ENCODE assay signal across 23 cellular contexts in genomic region chr7:22397981-22398380, GRCh38. TPM values are rescaled to one million over a fixed set of nuclear protein-coding genes. Genes with fewer than 3 reads are reported as not detected.
DNase-seq lines count a peak whose midpoint lies in the region; ATAC-seq, FAIRE-seq and TF ChIP-seq lines count a peak whose summit lies in the region.
"Had no signal": no experiment of that assay in that cellular context is flagged by ENCODE, and none has a peak within 500 bp of the region (broad histone marks: within the 10 kb centered on the region; RNA-seq: fewer than 3 reads in every experiment).

No MANE protein-coding gene starts in this region.

- no peak for ATAC-seq in GM18519 (IDR thresholded peaks at IDR 0.05; ENCODE audit: low FRiP score, unreplicated experiment)
- ATAC-seq in GM21423 (IDR thresholded peaks at IDR 0.05; ENCODE audit: unreplicated experiment) = no peak
- ATAC-seq: body of pancreas; stimulated activated naive B cell treated with anti-CD40 and anti-IgM and Interleukin-4, amounts not matched to agents 10 μg/mL and 1 μg/mL and 100 μg/mL, for 72 hours had no signal

- H3K36me3 ChIP-seq in HEK293 (ENCODE audit: control insufficient read depth in 2 of 2, insufficient read depth in 1 of 2, low read length in 2 of 2) (no peaks in the 10 kb centered on the region), kidney (ENCODE audit: control insufficient read depth in 1 of 2, insufficient read depth in 2 of 2, low read length in 2 of 2) (no peaks in the 10 kb centered on the region)
- H3K36me3 ChIP-seq: esophagus muscularis mucosa, vagina had no signal

- no peak overlapping the region for H3K4me3 ChIP-seq in HEK293 (ENCODE audit: low read depth, low read length)
- no peak overlapping the region for H3K4me3 ChIP-seq in kidney (ENCODE audit: low read length in 2 of 2)
- H3K4me3 ChIP-seq: body of pancreas, esophagus muscularis mucosa, smooth muscle cell, testis, vagina had no signal

- intact Hi-C loops in kidney (cut with DNase I) = no loop called here

- H3K27ac ChIP-seq in HEK293 (ENCODE audit: extremely low read depth, low read depth, low read length) (no peak overlapping the region), kidney (ENCODE audit: low read depth in 2 of 2, low read length in 2 of 2) (no peak overlapping the region)
- H3K27ac ChIP-seq: body of pancreas, esophagus muscularis mucosa, testis, vagina had no signal

- CTCF ChIA-PET in HEK293 (lab: Yijun Ruan, JAX) = interaction anchor here (1.0 kb wide), 1 partner anchor 55 kb away, joined by 6 read pairs; no protein-coding TSS in a partner anchor

- TF ChIP-seq CTCF in HEK293 (tag by site-specific recombination; IDR thresholded peaks at IDR 0.05) = no peak
- no peak for TF ChIP-seq CTCF in kidney (IDR thresholded peaks at IDR 0.05; ENCODE audit: borderline replicate concordance, extremely low read depth, insufficient read depth)

- FAIRE-seq in kidney (lab: Jason Lieb, UNC) = no peak
- FAIRE-seq: H1 had no signal

- no peaks in the 10 kb centered on the region for H3K9me3 ChIP-seq in HEK293 (ENCODE audit: control insufficient read depth, insufficient read depth, low read depth, low read length)
- H3K9me3 ChIP-seq in kidney (ENCODE audit: control insufficient read depth in 1 of 2, low read length in 2 of 2) = no peaks in the 10 kb centered on the region
- H3K9me3 ChIP-seq: body of pancreas, esophagus muscularis mucosa, testis, vagina had no signal

- H3K4me1 ChIP-seq in HEK293 (ENCODE audit: control insufficient read depth, insufficient read depth, low read length) (0 out of 2 replicates have a peak, but pooled peaks cover 4% of the 10 kb centered on the region), kidney (ENCODE audit: control insufficient read depth in 1 of 2, insufficient read depth in 1 of 2, low read depth in 1 of 2, low read length in 2 of 2) (no peaks in the 10 kb centered on the region)
- H3K4me1 ChIP-seq: body of pancreas, esophagus muscularis mucosa, testis, vagina had no signal

- POLR2A ChIA-PET in HEK293 (lab: Yijun Ruan, JAX) = no interaction called here

- DNase-seq in Daoy (ENCODE audit: low read depth) (peak; percentile 27), NCI-H82 treated with DMSO at 0.1 percent for 48 hours (lab: John Stamatoyannopoulos, UW; ENCODE audit: unreplicated experiment) (peak; percentile 44), fibroblast of peridontal ligament (ENCODE audit: extremely low read depth) (peak; percentile 47), kidney (no peak)
- DNase-seq: activated CD4-positive, alpha-beta T cell treated with anti-CD3 and anti-CD28 coated beads, Interleukin-2, amount 50 U/mL, for 48 hours; activated CD4-positive, CD25-positive, alpha-beta regulatory T cell; activated CD8-positive, alpha-beta memory T cell treated with anti-CD3 and anti-CD28 coated beads, Interleukin-2, amount 50 U/mL, for 48 hours; activated naive CD8-positive, alpha-beta T cell treated with anti-CD3 and anti-CD28 coated beads for 36 hours; body of pancreas; CD4-positive, alpha-beta T cell; effector CD8-positive, alpha-beta T cell; mammary epithelial cell; NCI-H524 treated with DMSO at 0.1 percent for 48 hours; stimulated activated naive B cell treated with anti-CD40 and anti-IgM and Interleukin-4, amounts not matched to agents 10 μg/mL and 1 μg/mL and 100 μg/mL, for 72 hours; T1000; testis had no signal

- H3K9ac ChIP-seq in kidney (ENCODE audit: low read length in 2 of 2) = no peak overlapping the region

TF ChIP-seq in HEK293, 187 proteins besides CTCF, POLR2A, EP300 and RAD21:
- TF ChIP-seq ZNF600 (tag by site-specific recombination; IDR thresholded peaks at IDR 0.05) (peak; percentile 64; the same call in 1 of the 2 replicates), ZEB2 (tag by site-specific recombination; IDR thresholded peaks at IDR 0.05) (no peak), ZSCAN23 (tag by site-specific recombination; IDR thresholded peaks at IDR 0.05) (no peak), FEZF1 (tag by site-specific recombination; IDR thresholded peaks at IDR 0.05) (no peak), ZBTB44 (tag by site-specific recombination; IDR thresholded peaks at IDR 0.05) (no peak), ZNF549 (tag by site-specific recombination; IDR thresholded peaks at IDR 0.05) (no peak), GLIS1 (tag by site-specific recombination; IDR thresholded peaks at IDR 0.05) (no peak), BCL11B (tag by site-specific recombination; IDR thresholded peaks at IDR 0.05; ENCODE audit: low read depth) (no peak)
TF ChIP-seq in HEK293: peak in this region for 1.

RNA-seq across cellular contexts. Expression of gene RAPGEF5, which starts 41.0 kb away (rescaled TPM):
- total RNA-seq in Daoy (2014; rRNA removed; shearing (Covaris generic)) = 1.8 and 6.3 TPM in 2 replicates
- total RNA-seq in kidney = 67.8 TPM
- polyA plus RNA-seq in kidney (ENCODE audit: insufficient read depth, low read depth, low replicate concordance) = 3.9 TPM
- polyA plus RNA-seq: smooth muscle cell had no signal
